19 cellular contexts compared by ENCODE assay signal in genomic region chr4:13327991-13328390, GRCh38.
"Had no signal": no experiment of that assay in that cellular context is flagged by ENCODE, and none has a peak within 500 bp of the region (broad histone marks: within the 10 kb centered on the region; RNA-seq: fewer than 3 reads in every experiment).

No MANE protein-coding gene starts in this region.

- H3K4me3 ChIP-seq: dorsolateral prefrontal cortex, heart right ventricle, mucosa of descending colon, sigmoid colon, skin epidermis, thoracic aorta, transverse colon had no signal

- H3K27ac ChIP-seq: dorsolateral prefrontal cortex, heart right ventricle, neutrophil, sigmoid colon, thoracic aorta, transverse colon had no signal

- H3K27me3 ChIP-seq: dorsolateral prefrontal cortex, heart right ventricle, neutrophil, sigmoid colon, transverse colon had no signal

- DNase-seq: cortex of kidney; dorsolateral prefrontal cortex; effector CD8-positive, alpha-beta T cell; heart right ventricle; hypothalamus; kidney glomerular epithelial cell; mucosa of descending colon; naive thymus-derived CD8-positive, alpha-beta T cell; posterior cingulate gyrus; sigmoid colon; stimulated activated CD4-positive, alpha-beta T cell treated with anti-CD3 and anti-CD28 coated beads, Interleukin-2, amount 100 ng/mL, for 24 hours; stimulated activated CD4-positive, alpha-beta T cell treated with anti-CD3 and anti-CD28 coated beads, Interleukin-4, amount 100 ng/mL, for 4 hours; stimulated activated naive B cell treated with anti-CD40 and anti-IgM and Interleukin-4, amounts not matched to agents 10 μg/mL and 1 μg/mL and 100 μg/mL, for 72 hours; stimulated activated naive CD8-positive, alpha-beta T cell treated with anti-CD3 and anti-CD28 coated beads, Interleukin-15, amount 100 ng/mL, for 72 hours; substantia nigra; transverse colon had no signal

- H3K9me3 ChIP-seq: heart right ventricle, mucosa of descending colon, neutrophil, sigmoid colon, thoracic aorta, transverse colon had no signal

- H3K36me3 ChIP-seq: heart right ventricle, neutrophil, sigmoid colon, thoracic aorta, transverse colon had no signal

- ATAC-seq: heart right ventricle; mucosa of descending colon; naive thymus-derived CD8-positive, alpha-beta T cell; stimulated activated naive B cell treated with anti-CD40 and anti-IgM and Interleukin-4, amounts not matched to agents 10 μg/mL and 1 μg/mL and 100 μg/mL, for 72 hours; stimulated activated naive CD8-positive, alpha-beta T cell treated with anti-CD3 and anti-CD28 coated beads, Interleukin-15, amount 100 ng/mL, for 72 hours had no signal
